In genomic region chrX:52750952-52751351, GRCh38 we compare ENCODE assay signal across 4 cellular contexts. TPM values are rescaled to one million over a fixed set of nuclear protein-coding genes. Genes with fewer than 3 reads are reported as not detected.
"Had no signal": no experiment of that assay in that cellular context is flagged by ENCODE, and none has a peak within 500 bp of the region (broad histone marks: within the 10 kb centered on the region; RNA-seq: fewer than 3 reads in every experiment).

Gene SSX2B (plus strand): TSS chrX:52751252. CDS start chrX:52752681, 1,429 bp downstream.

RNA-seq across cellular contexts. Expression of gene SSX2B, which starts in this region (rescaled TPM):
- total RNA-seq: HepG2, HT-29, IMR-90 had no signal
- polyA plus RNA-seq: HepG2, IgD-negative memory B cell, IMR-90 had no signal
